18 cellular contexts compared by ENCODE assay signal in the genomic region with DNA sequence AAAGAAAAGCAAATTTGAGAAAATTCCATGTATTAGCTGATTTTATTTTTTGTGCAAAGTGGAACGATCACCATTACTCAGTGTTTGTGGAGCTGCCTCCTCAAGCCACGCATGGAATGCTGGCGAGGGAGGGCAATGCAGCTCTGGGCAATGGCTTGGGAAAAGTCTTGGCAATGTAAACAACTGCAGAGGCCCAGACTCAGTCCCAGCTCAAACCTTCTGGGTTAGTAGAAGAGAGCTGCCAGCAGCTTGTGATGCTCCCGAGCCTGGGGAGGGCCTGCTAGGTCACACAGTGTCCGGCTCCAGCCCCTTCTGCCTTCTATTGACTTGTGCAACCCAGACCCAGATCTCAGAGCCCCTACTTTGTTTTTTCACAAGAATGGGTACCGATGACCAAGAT. TPM values are rescaled to one million over a fixed set of nuclear protein-coding genes. Genes with fewer than 3 reads are reported as not detected.
DNase-seq lines count a peak whose midpoint lies in the region; ATAC-seq and TF ChIP-seq lines count a peak whose summit lies in the region.
"Had no signal": no experiment of that assay in that cellular context is flagged by ENCODE, and none has a peak within 500 bp of the region (broad histone marks: within the 10 kb centered on the region; RNA-seq: fewer than 3 reads in every experiment).

No MANE protein-coding gene starts in this region.

- peaks cover 18% of the 10 kb centered on the region for H3K4me1 Mint-ChIP-seq in HFFc6 (ENCODE audit: low read depth)

- peaks cover 15% of the 10 kb centered on the region for H3K27me3 Mint-ChIP-seq in HFFc6 (ENCODE audit: insufficient read depth)

- peak overlapping the region; percentile 55 to 77 for H3K27ac ChIP-seq in coronary artery
- H3K27ac ChIP-seq: A549, SJSA1 had no signal

- no peaks in the 10 kb centered on the region for H3K36me3 Mint-ChIP-seq in HFFc6 (ENCODE audit: low read depth)
- H3K36me3 Mint-ChIP-seq: CD8-positive, alpha-beta memory T cell; immature natural killer cell; memory B cell; stimulated activated memory B cell treated with anti-CD40 and anti-IgM and Interleukin-4, amounts not matched to agents 10 μg/mL and 1 μg/mL and 100 μg/mL, for 72 hours had no signal

- peak; percentile 60 for DNase-seq in AG08395 (ENCODE audit: low spot score)
- peak; percentile 29 for DNase-seq in HFFc6
- peak; percentile 75 for DNase-seq in coronary artery (ENCODE audit: low spot score)
- peak; percentile 26 for DNase-seq in mucosa of gallbladder (ENCODE audit: low spot score)
- no peak for DNase-seq in GM19238 (ENCODE audit: insufficient read length, low spot score)
- no peak for DNase-seq in amniotic stem cell (lab: John Stamatoyannopoulos, UW)
- DNase-seq in NCI-H2029 (lab: John Stamatoyannopoulos, UW), result no peak
- DNase-seq: CD8-positive, alpha-beta memory T cell; immature natural killer cell; NCI-H1930 had no signal

- no peak overlapping the region for H3K4me3 Mint-ChIP-seq in HFFc6
- H3K4me3 Mint-ChIP-seq: CD8-positive, alpha-beta memory T cell; immature natural killer cell; memory B cell; stimulated activated memory B cell treated with anti-CD40 and anti-IgM and Interleukin-4, amounts not matched to agents 10 μg/mL and 1 μg/mL and 100 μg/mL, for 72 hours had no signal

- no peak for TF ChIP-seq CTCF in HFFc6 (IDR thresholded peaks at IDR 0.05)
- TF ChIP-seq CTCF in coronary artery (IDR thresholded peaks at IDR 0.05), result no peak

- ATAC-seq in HG02852 (IDR thresholded peaks at IDR 0.05; ENCODE audit: unreplicated experiment), result no peak
- ATAC-seq: A549; activated CD4-positive, CD25-positive, alpha-beta regulatory T cell treated with anti-CD3 and anti-CD28 coated beads, Interleukin-2, amount 50 U/mL, for 24 hours; stimulated activated memory B cell treated with anti-CD40 and anti-IgM and Interleukin-4, amounts not matched to agents 10 μg/mL and 1 μg/mL and 100 μg/mL, for 72 hours had no signal

- no peak overlapping the region for H3K27ac Mint-ChIP-seq in HFFc6
- H3K27ac Mint-ChIP-seq: CD8-positive, alpha-beta memory T cell; immature natural killer cell; memory B cell; nephron; stimulated activated memory B cell treated with anti-CD40 and anti-IgM and Interleukin-4, amounts not matched to agents 10 μg/mL and 1 μg/mL and 100 μg/mL, for 72 hours had no signal

- no peaks in the 10 kb centered on the region for H3K9me3 Mint-ChIP-seq in HFFc6
- H3K9me3 Mint-ChIP-seq: immature natural killer cell; memory B cell; nephron; stimulated activated memory B cell treated with anti-CD40 and anti-IgM and Interleukin-4, amounts not matched to agents 10 μg/mL and 1 μg/mL and 100 μg/mL, for 72 hours had no signal

- no peak overlapping the region for H3K4me3 ChIP-seq in coronary artery
- H3K4me3 ChIP-seq: A549, SJSA1 had no signal

RNA-seq across cellular contexts. Expression of a gene that starts 4.3 kb away (rescaled TPM):
- 1 to 10 TPM in 5 of 6 experiments, under 1 TPM in 1; 0.88 to 2.6 (median 1.0) TPM for total RNA-seq in HFFc6 (2021; fragmentation: NEBNext Ultra II Directional; extraction: Animal tissue kit (Norgen Biotek cat#: 25700))
- 2.0 TPM for total RNA-seq in mucosa of gallbladder
- total RNA-seq: activated CD8-positive, alpha-beta memory T cell treated with anti-CD3 and anti-CD28 coated beads for 36 hours; CD8-positive, alpha-beta memory T cell; SJSA1 had no signal

Comparison
In these comparisons a context has a peak if more than half of its experiments do, and no peak if none do; other contexts are left out.
1. DNase-seq: peak in AG08395 (single experiment), HFFc6 (single experiment), coronary artery (single experiment) and mucosa of gallbladder (single experiment); none in GM19238 (single experiment), amniotic stem cell (single experiment) and NCI-H2029 (single experiment).